Comparison of ENCODE assay signal across 13 cellular contexts in genomic region chr16:280005-280421, GRCh38. TPM values are rescaled to one million over a fixed set of nuclear protein-coding genes. Genes with fewer than 3 reads are reported as not detected.
DNase-seq lines count a peak whose midpoint lies in the region; ATAC-seq and TF ChIP-seq lines count a peak whose summit lies in the region.
"Had no signal": no experiment of that assay in that cellular context is flagged by ENCODE, and none has a peak within 500 bp of the region (broad histone marks: within the 10 kb centered on the region; RNA-seq: fewer than 3 reads in every experiment).

No MANE protein-coding gene starts in this region.

- WGBS in SK-N-SH (ENCODE audit: low lambda C conversion rate), result 30% methylated on average over 2 of the region's 41 CpGs

- DNase-seq in SK-N-SH (peak; percentile 84), retinal pigment epithelial cell (ENCODE audit: low read depth) (no peak), NCI-H2227 treated with DMSO at 0.1 percent for 48 hours (lab: John Stamatoyannopoulos, UW) (no peak), NCI-H524 (lab: John Stamatoyannopoulos, UW) (no peak), AML-193 (lab: John Stamatoyannopoulos, UW) (no peak)
- DNase-seq: activated CD8-positive, alpha-beta memory T cell treated with anti-CD3 and anti-CD28 coated beads, Interleukin-2, amount 50 U/mL, for 4 hours; activated naive CD4-positive, alpha-beta T cell treated with Interleukin-2 at 50 U/mL for 16 hours; NCI-H2081; NCI-H526 treated with DMSO at 0.1 percent for 48 hours; T-helper 1 cell had no signal

- TF ChIP-seq CTCF in SK-N-SH (IDR thresholded peaks at IDR 0.05), result no peak
- TF ChIP-seq CTCF in VCaP (conservative IDR thresholded peaks at IDR 0.05), result no peak
- TF ChIP-seq CTCF in retinal pigment epithelial cell (conservative IDR thresholded peaks at IDR 0.05; ENCODE audit: low read depth, low read length), result no peak

- CTCF ChIA-PET in SK-N-SH (lab: Yijun Ruan, JAX), result interaction anchor here (0.7 to 1.5 kb wide), 3 partner anchors 45 to 100 kb away, joined by 3 to 5 read pairs (median 4); partner anchors contain the start of gene HBQ1

- no peak for ATAC-seq in SK-N-SH treated with all-trans-retinoic acid at 6 μM for 48 hours

- no peaks in the 10 kb centered on the region for H4K20me1 ChIP-seq in SK-N-SH (ENCODE audit: insufficient read depth)

- no peaks in the 10 kb centered on the region for H3K9me2 ChIP-seq in SK-N-SH

- H2AFZ ChIP-seq in SK-N-SH (ENCODE audit: low read depth), result no peak overlapping the region

- no peak for TF ChIP-seq RAD21 in SK-N-SH (IDR thresholded peaks at IDR 0.05; ENCODE audit: low read length)

- H3K4me2 ChIP-seq in SK-N-SH, result peak overlapping the region; percentile 63; the same call in 1 of the 2 replicates

- H3K27me3 ChIP-seq in SK-N-SH (ENCODE audit: insufficient read depth), result no peaks in the 10 kb centered on the region

- no peaks in the 10 kb centered on the region for H3K79me2 ChIP-seq in SK-N-SH (ENCODE audit: insufficient read depth)

- no peak overlapping the region for H3K9ac ChIP-seq in SK-N-SH

- H3K36me3 ChIP-seq in SK-N-SH (replicated peaks in 1 of 2; ENCODE audit: control insufficient read depth in 1 of 2, insufficient read depth in 2 of 2, low read length in 1 of 2), result no peaks in the 10 kb centered on the region

- peaks cover 0 to 11% of the 10 kb centered on the region in 2 experiments; a peak in 1 of 4 replicates for H3K4me1 ChIP-seq in SK-N-SH (ENCODE audit: control insufficient read depth in 1 of 2, insufficient read depth in 2 of 2, low read depth in 1 of 2, low read length in 1 of 2)

- H3F3A ChIP-seq in SK-N-SH (replicated peaks; ENCODE audit: insufficient read depth), result peaks cover 3% of the 10 kb centered on the region

- POLR2A ChIA-PET in SK-N-SH (lab: Yijun Ruan, JAX), result interaction anchor here (0.5 kb wide), 1 partner anchor 12 kb away, joined by 3 read pairs; no protein-coding TSS in a partner anchor

- no peak overlapping the region for H3K27ac ChIP-seq in SK-N-SH (ENCODE audit: low read depth in 2 of 2, low read length in 1 of 2)
- H3K27ac ChIP-seq in VCaP, result peak overlapping the region; percentile 69; the same call in 1 of the 2 replicates

- H3K4me3 ChIP-seq in SK-N-SH (ENCODE audit: low read depth in 2 of 2, low read length in 1 of 2) (peak overlapping the region; percentile 37 to 50; a peak in 2 of 4 replicates), iPS-18c (ENCODE audit: insufficient read depth, low read depth, low read length) (peak overlapping the region; percentile 34; the same call in 1 of the 2 replicates), retinal pigment epithelial cell (ENCODE audit: low read length) (peak overlapping the region; percentile 23)

- H3K9me3 ChIP-seq in SK-N-SH (no peaks in the 10 kb centered on the region), iPS-18c (ENCODE audit: control insufficient read depth, insufficient read depth, low read length) (no peaks in the 10 kb centered on the region)

- no peak for TF ChIP-seq EP300 in SK-N-SH (IDR thresholded peaks at IDR 0.05; ENCODE audit: borderline replicate concordance in 1 of 2, low read depth in 1 of 2, low read length in 1 of 2)

TF ChIP-seq in SK-N-SH, 30 proteins besides CTCF, POLR2A, EP300 and RAD21:
- TF ChIP-seq TAF1 (IDR thresholded peaks at IDR 0.05; ENCODE audit: borderline replicate concordance, low read depth, low read length) (no peak), MAX (IDR thresholded peaks at IDR 0.05; ENCODE audit: low read depth) (no peak), FOSL2 (IDR thresholded peaks at IDR 0.05; ENCODE audit: borderline replicate concordance, low read depth) (no peak), FOXJ3 (CRISPR knock-in tag; IDR thresholded peaks at IDR 0.05) (no peak), ZBTB33 (IDR thresholded peaks at IDR 0.05; ENCODE audit: borderline replicate concordance, low read depth) (no peak), POLR2AphosphoS5 (IDR thresholded peaks at IDR 0.05; ENCODE audit: low read depth, low read length) (no peak), NFIC (IDR thresholded peaks at IDR 0.05; ENCODE audit: borderline replicate concordance) (no peak), GABPA (IDR thresholded peaks at IDR 0.05; ENCODE audit: low read depth) (no peak)

TF ChIP-seq in SK-N-SH treated with all-trans-retinoic acid at 6 μM for 48 hours, 23 proteins besides CTCF, POLR2A, EP300 and RAD21:
- TF ChIP-seq SNAI2 (CRISPR knock-in tag; IDR thresholded peaks at IDR 0.05), result no peak
- no peak for TF ChIP-seq ARNTL (CRISPR knock-in tag; IDR thresholded peaks at IDR 0.05; ENCODE audit: borderline replicate concordance, low read depth)
- TF ChIP-seq ESRRG (CRISPR knock-in tag; IDR thresholded peaks at IDR 0.05), result no peak
TF ChIP-seq in SK-N-SH treated with all-trans-retinoic acid at 6 μM for 48 hours: peak in this region for 0.

RNA-seq across cellular contexts. Expression of gene ARHGDIG, which starts 0.4 kb away (rescaled TPM):
- 4.8 and 4.9 TPM in 2 replicates for polyA plus RNA-seq in SK-N-SH (2012; rRNA removed)
- polyA plus RNA-seq in SK-N-SH (2012; cell fraction: cytosol; rRNA removed), result 1.7 and 3.3 TPM in 2 replicates
- 14.9 and 18.9 TPM in 2 replicates for polyA plus RNA-seq in SK-N-SH (2012; cell fraction: nucleus; rRNA removed)

RNA-seq across cellular contexts. Expression of gene PDIA2, which starts 3.0 kb away (rescaled TPM):
- polyA plus RNA-seq in SK-N-SH (2012; rRNA removed), result 1.7 and 2.5 TPM in 2 replicates
- polyA plus RNA-seq in SK-N-SH (2012; cell fraction: cytosol; rRNA removed), result 0.21 and 0.24 TPM in 2 replicates
- polyA plus RNA-seq in SK-N-SH (2012; cell fraction: nucleus; rRNA removed), result 18.8 and 22.7 TPM in 2 replicates

RNA-seq across cellular contexts. Expression of gene RGS11, which starts 4.3 kb away (rescaled TPM):
- 9.8 and 10.0 TPM in 2 replicates for polyA plus RNA-seq in SK-N-SH (2012; rRNA removed)
- 0.93 and 1.8 TPM in 2 replicates for polyA plus RNA-seq in SK-N-SH (2012; cell fraction: cytosol; rRNA removed)
- polyA plus RNA-seq in SK-N-SH (2012; cell fraction: nucleus; rRNA removed), result 105 and 118 TPM in 2 replicates

RNA-seq across cellular contexts. Expression of gene FAM234A, which starts 45.4 kb away (rescaled TPM):
- polyA plus RNA-seq in SK-N-SH (2012; rRNA removed), result 91.3 and 126 TPM in 2 replicates
- 59.3 and 86.4 TPM in 2 replicates for polyA plus RNA-seq in SK-N-SH (2012; cell fraction: cytosol; rRNA removed)
- 89.7 and 103 TPM in 2 replicates for polyA plus RNA-seq in SK-N-SH (2012; cell fraction: nucleus; rRNA removed)

RNA-seq across cellular contexts. Expression of gene LUC7L, which starts 50.8 kb away (rescaled TPM):
- polyA plus RNA-seq in SK-N-SH (2012; rRNA removed), result 97.7 and 105 TPM in 2 replicates
- 38.5 and 38.9 TPM in 2 replicates for polyA plus RNA-seq in SK-N-SH (2012; cell fraction: cytosol; rRNA removed)
- polyA plus RNA-seq in SK-N-SH (2012; cell fraction: nucleus; rRNA removed), result 529 and 717 TPM in 2 replicates
